Comparison of ENCODE assay signal across 16 cellular contexts in the genomic region with DNA sequence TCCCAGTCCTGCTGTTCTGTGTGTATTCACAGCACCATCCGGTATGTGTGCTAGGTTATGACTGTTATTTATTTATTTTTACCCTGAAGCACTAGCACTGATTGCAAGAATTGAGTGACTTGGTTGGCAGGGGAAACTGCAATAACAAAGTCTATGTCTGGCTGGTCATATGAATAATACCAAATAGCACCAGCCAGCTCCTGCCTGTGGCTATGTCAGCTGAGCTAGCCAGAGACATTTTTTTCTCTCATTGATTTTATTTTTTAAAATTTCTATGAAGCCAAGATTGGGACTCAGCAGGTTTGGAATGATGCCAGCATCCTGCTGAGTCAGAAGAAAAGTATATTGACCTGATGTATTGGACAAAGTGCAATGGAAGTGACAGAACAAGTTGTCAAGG.
DNase-seq lines count a peak whose midpoint lies in the region; FAIRE-seq and TF ChIP-seq lines count a peak whose summit lies in the region.
"Had no signal": no experiment of that assay in that cellular context is flagged by ENCODE, and none has a peak within 500 bp of the region (broad histone marks: within the 10 kb centered on the region; RNA-seq: fewer than 3 reads in every experiment).

No MANE protein-coding gene starts in this region.

- H2AFZ ChIP-seq in GM23248, result no peak overlapping the region

- no peak for FAIRE-seq in bronchial epithelial cell (lab: Jason Lieb, UNC)

- peak; percentile 46 for DNase-seq in GM23248
- DNase-seq in NCI-H226, result peak; percentile 46
- DNase-seq in bronchial epithelial cell (ENCODE audit: low read depth), result peak; percentile 91
- DNase-seq in non-pigmented ciliary epithelial cell (ENCODE audit: low read depth), result peak; percentile 17
- no peak for DNase-seq in mesothelial cell of epicardium (ENCODE audit: low spot score in 2 of 2, unreplicated experiment in 2 of 2)
- no peak for DNase-seq in stimulated activated CD4-positive, alpha-beta T cell treated with anti-CD3 and anti-CD28 coated beads, Interleukin-2, amount 100 ng/mL, for 48 hours
- no peak for DNase-seq in activated naive CD4-positive, alpha-beta T cell treated with anti-CD3 and anti-CD28 coated beads, Interleukin-2, amount 50 U/mL, for 16 hours
- DNase-seq in HuH-7.5 (ENCODE audit: low spot score), result no peak
- DNase-seq: activated CD4-positive, alpha-beta T cell treated with anti-CD3 and anti-CD28 coated beads for 1 hour; activated T-cell treated with anti-CD3 and anti-CD28 coated beads for 4 hours; effector memory CD8-positive, alpha-beta T cell; MM.1S; NCI-H774; psoas muscle; SW 1271 had no signal

- H3K36me3 ChIP-seq in GM23248 (ENCODE audit: low read depth), result no peaks in the 10 kb centered on the region
- H3K36me3 ChIP-seq in bronchial epithelial cell (ENCODE audit: control insufficient read depth, insufficient read depth, low read length), result no peaks in the 10 kb centered on the region

- 46 to 50% methylated on average over 1 of the region's 1 CpG for WGBS in GM23248 (ENCODE audit: low coverage in 1 of 2, low lambda C conversion rate in 2 of 2, missing lambda C conversion rate in 2 of 2), 2 experiments

- in situ Hi-C loops in GM23248 (cut with MboI), result no loop called here

- H3K36me3 Mint-ChIP-seq in mesothelial cell of epicardium, result no peaks in the 10 kb centered on the region

- H3K27me3 ChIP-seq in GM23248 (replicated peaks; ENCODE audit: insufficient read depth) (no peaks in the 10 kb centered on the region), bronchial epithelial cell (ENCODE audit: control insufficient read depth, insufficient read depth, low read length) (no peaks in the 10 kb centered on the region)

- no peak overlapping the region for H3K4me2 ChIP-seq in GM23248 (ENCODE audit: unreplicated experiment)

- no peak overlapping the region for H3K9ac ChIP-seq in GM23248

- no peak overlapping the region for H3K4me3 Mint-ChIP-seq in mesothelial cell of epicardium
- H3K4me3 Mint-ChIP-seq: effector memory CD8-positive, alpha-beta T cell had no signal

- no peaks in the 10 kb centered on the region for H3K27me3 Mint-ChIP-seq in mesothelial cell of epicardium (ENCODE audit: low read depth)
- H3K27me3 Mint-ChIP-seq: effector memory CD8-positive, alpha-beta T cell had no signal

- no peaks in the 10 kb centered on the region for H4K20me1 ChIP-seq in GM23248 (ENCODE audit: insufficient read depth)

- no peak overlapping the region for H3K27ac Mint-ChIP-seq in mesothelial cell of epicardium
- H3K27ac Mint-ChIP-seq: effector memory CD8-positive, alpha-beta T cell had no signal

- no peaks in the 10 kb centered on the region for H3K9me2 ChIP-seq in GM23248 (ENCODE audit: insufficient read depth)

- H3K4me1 ChIP-seq in GM23248 (ENCODE audit: insufficient read depth), result no peaks in the 10 kb centered on the region
- H3K4me1 ChIP-seq: psoas muscle had no signal

- H3K79me2 ChIP-seq in GM23248 (ENCODE audit: insufficient read depth), result no peaks in the 10 kb centered on the region

- H3K27ac ChIP-seq in GM23248, result no peak overlapping the region
- H3K27ac ChIP-seq: C4-2B, psoas muscle had no signal

- H3F3A ChIP-seq in GM23248 (ENCODE audit: insufficient read depth), result no peaks in the 10 kb centered on the region

- H3K9me3 Mint-ChIP-seq in mesothelial cell of epicardium, result peaks cover 9% of the 10 kb centered on the region

- H3K4me1 Mint-ChIP-seq in mesothelial cell of epicardium, result no peaks in the 10 kb centered on the region

- H3K4me3 ChIP-seq in GM23248 (no peak overlapping the region), bronchial epithelial cell (ENCODE audit: low read depth, low read length) (no peak overlapping the region)
- H3K4me3 ChIP-seq: psoas muscle had no signal

- H3K9me3 ChIP-seq in GM23248 (ENCODE audit: low read depth), result no peaks in the 10 kb centered on the region
- H3K9me3 ChIP-seq: psoas muscle had no signal

- TF ChIP-seq CTCF in bronchial epithelial cell (IDR thresholded peaks at IDR 0.05; ENCODE audit: insufficient read depth, low read length, severe bottlenecking) (no peak), mesothelial cell of epicardium (IDR thresholded peaks at IDR 0.05; ENCODE audit: unreplicated experiment) (no peak)

Comparison
In these comparisons a context has a peak if more than half of its experiments do, and no peak if none do; other contexts are left out.
1. DNase-seq: peak in GM23248 (single experiment), NCI-H226 (single experiment), bronchial epithelial cell (single experiment) and non-pigmented ciliary epithelial cell (single experiment); none in mesothelial cell of epicardium (0 of 2), stimulated activated CD4-positive, alpha-beta T cell treated with anti-CD3 and anti-CD28 coated beads, Interleukin-2, amount 100 ng/mL, for 48 hours (0 of 2), activated naive CD4-positive, alpha-beta T cell treated with anti-CD3 and anti-CD28 coated beads, Interleukin-2, amount 50 U/mL, for 16 hours (single experiment) and HuH-7.5 (single experiment).